7 cellular contexts compared by ENCODE assay signal in the genomic region with DNA sequence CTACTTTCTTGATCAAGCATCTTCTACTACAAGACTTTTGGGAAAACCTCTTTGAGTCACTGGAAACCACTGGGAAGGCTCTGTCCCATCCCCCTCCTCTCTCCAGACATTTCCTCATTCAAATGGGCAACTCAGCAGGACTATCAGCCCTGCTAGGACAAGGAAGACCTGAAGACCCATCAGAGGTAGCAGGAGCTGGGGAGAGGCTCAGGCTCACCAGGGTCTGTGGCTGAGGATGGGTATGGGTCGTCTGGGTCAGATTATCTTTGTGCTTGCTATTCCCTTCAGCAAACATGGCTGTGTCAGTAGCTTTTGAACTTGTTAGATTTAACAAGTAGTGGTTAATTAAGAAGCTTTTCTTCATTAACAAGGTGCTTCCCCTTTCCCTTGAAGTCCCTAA.
"Had no signal": no experiment of that assay in that cellular context is flagged by ENCODE, and none has a peak within 500 bp of the region (broad histone marks: within the 10 kb centered on the region; RNA-seq: fewer than 3 reads in every experiment).

No MANE protein-coding gene starts in this region.

- DNase-seq: GOT3, H9, HCEC 1CT, KG1 had no signal

- H3K27me3 Mint-ChIP-seq: IgD-negative memory B cell had no signal

- H3K27ac ChIP-seq: HL-60 had no signal

- ATAC-seq: HepG2 had no signal

- H3K9me3 Mint-ChIP-seq: H9, IgD-negative memory B cell had no signal

- H3K4me1 Mint-ChIP-seq: IgD-negative memory B cell had no signal

- H3K4me3 Mint-ChIP-seq: H9, IgD-negative memory B cell had no signal

- H3K27ac Mint-ChIP-seq: IgD-negative memory B cell had no signal
